Comparison of ENCODE assay signal across 1 cellular context in genomic region chr22:33894515-33894914, GRCh38.
TF ChIP-seq lines count a peak whose summit lies in the region.

No MANE protein-coding gene starts in this region.

TF ChIP-seq in GM23338, 12 proteins besides CTCF, POLR2A, EP300 and RAD21 (continued from another document):
- TF ChIP-seq ZNF462 (CRISPR knock-in tag; IDR thresholded peaks at IDR 0.05) = no peak
- TF ChIP-seq ZNF331 (CRISPR knock-in tag; IDR thresholded peaks at IDR 0.05; ENCODE audit: low read depth) = no peak
- TF ChIP-seq ETS1 (IDR thresholded peaks at IDR 0.05) = no peak
